In the genomic region with DNA sequence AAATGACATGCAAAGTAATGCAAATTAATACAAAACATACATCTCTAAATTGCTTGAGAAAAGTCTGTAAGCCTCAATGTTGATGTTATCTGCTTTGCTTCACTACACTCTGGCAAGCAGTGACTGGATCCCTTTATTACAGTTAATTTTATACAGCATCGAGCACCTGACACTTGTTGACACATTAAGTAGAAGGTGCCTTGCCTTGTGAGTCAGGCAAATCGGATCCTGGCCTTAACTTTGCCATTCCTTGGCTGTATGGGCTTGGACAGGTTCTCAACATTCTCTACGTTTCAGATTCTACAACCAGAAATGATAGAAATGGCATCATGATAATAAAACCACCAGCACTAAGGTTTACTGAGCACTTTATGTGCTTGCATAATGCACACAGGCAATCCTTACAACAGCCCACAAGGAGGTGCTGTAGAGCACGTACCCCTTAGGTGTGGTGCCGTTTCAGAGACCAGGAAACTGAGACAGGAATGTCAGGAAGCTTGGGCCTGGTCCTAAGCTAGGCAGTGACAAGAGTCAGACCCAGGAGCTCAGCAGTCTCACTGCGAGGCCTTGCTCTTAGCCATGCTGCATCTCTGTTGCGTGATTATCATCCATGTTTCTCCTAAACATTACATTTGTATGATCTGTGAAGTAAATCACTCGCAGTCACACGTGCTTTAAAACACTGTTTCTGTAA, we compare ENCODE assay signal across 8 cellular contexts. TPM values are rescaled to one million over a fixed set of nuclear protein-coding genes. Genes with fewer than 3 reads are reported as not detected.
DNase-seq lines count a peak whose midpoint lies in the region; ATAC-seq, FAIRE-seq and TF ChIP-seq lines count a peak whose summit lies in the region.

No MANE protein-coding gene starts in this region.

- TF ChIP-seq CTCF in D721Med (IDR thresholded peaks at IDR 0.05; ENCODE audit: insufficient read depth, missing control alignments) = peak; percentile 92
- TF ChIP-seq CTCF in SK-N-SH (IDR thresholded peaks at IDR 0.05) = peak; percentile 75

- H3K27me3 ChIP-seq in HUES48 (ENCODE audit: control insufficient read depth, insufficient read depth, low read length) (peaks cover 41% of the 10 kb centered on the region), SK-N-SH (ENCODE audit: insufficient read depth) (no peaks in the 10 kb centered on the region)

- no peaks in the 10 kb centered on the region for H4K20me1 ChIP-seq in SK-N-SH (ENCODE audit: insufficient read depth)

- POLR2A ChIA-PET in SK-N-SH (lab: Yijun Ruan, JAX) = no interaction called here
- POLR2A ChIA-PET in activated naive CD8-positive, alpha-beta T cell treated with anti-CD3 and anti-CD28 coated beads, Interleukin-2, amount 10 ng/mL, durations not matched to agents 7 days and 5 days (lab: Charles Lee) = interaction anchor here (1.3 to 3.7 kb wide), 2 partner anchors 15 to 187 kb away, joined by 7 to 21 read pairs; partner anchors contain the start of gene ANKRD31

- H3K4me3 Mint-ChIP-seq in activated naive CD8-positive, alpha-beta T cell treated with anti-CD3 and anti-CD28 coated beads, Interleukin-2, amount 10 ng/mL, durations not matched to agents 7 days and 5 days = peak overlapping the region; percentile 94

- H3K4me2 ChIP-seq in SK-N-SH = no peak overlapping the region

- H3K4me1 Mint-ChIP-seq in activated naive CD8-positive, alpha-beta T cell treated with anti-CD3 and anti-CD28 coated beads, Interleukin-2, amount 10 ng/mL, durations not matched to agents 7 days and 5 days = peaks cover 67% of the 10 kb centered on the region

- H3K9me3 Mint-ChIP-seq in activated naive CD8-positive, alpha-beta T cell treated with anti-CD3 and anti-CD28 coated beads, Interleukin-2, amount 10 ng/mL, durations not matched to agents 7 days and 5 days = peaks cover 1% of the 10 kb centered on the region

- H3K9me2 ChIP-seq in SK-N-SH = no peaks in the 10 kb centered on the region

- H3K27ac ChIP-seq in HUES48 (ENCODE audit: low read depth, low read length) (no peak overlapping the region), SK-N-SH (ENCODE audit: low read depth in 2 of 2, low read length in 1 of 2) (no peak overlapping the region)

- CTCF ChIA-PET in SK-N-SH (lab: Yijun Ruan, JAX) = interaction anchor here (0.8 to 2.5 kb wide), 22 partner anchors 9 to 1533 kb away, joined by 3 to 17 read pairs (median 4); partner anchors contain the start of genes ANKRD31 and HMGCR

- TF ChIP-seq RAD21 in SK-N-SH (IDR thresholded peaks at IDR 0.05; ENCODE audit: low read length) = peak; percentile 61

- peak; percentile 20 for ATAC-seq in activated naive CD8-positive, alpha-beta T cell treated with anti-CD3 and anti-CD28 coated beads, Interleukin-2, amount 10 ng/mL, durations not matched to agents 7 days and 5 days (ENCODE audit: low read depth)
- peak; percentile 19 for ATAC-seq in left ventricle myocardium superior
- ATAC-seq in GM21576 (IDR thresholded peaks at IDR 0.05; ENCODE audit: unreplicated experiment) = no peak

- H3K4me1 ChIP-seq in HUES48 (ENCODE audit: control insufficient read depth, insufficient read depth, low read length) (peaks cover 30% of the 10 kb centered on the region), SK-N-SH (ENCODE audit: control insufficient read depth in 1 of 2, insufficient read depth in 2 of 2, low read depth in 1 of 2, low read length in 1 of 2) (peaks cover 0 to 5% of the 10 kb centered on the region in 2 experiments; a peak in 1 of 4 replicates)

- H3K27ac Mint-ChIP-seq in activated naive CD8-positive, alpha-beta T cell treated with anti-CD3 and anti-CD28 coated beads, Interleukin-2, amount 10 ng/mL, durations not matched to agents 7 days and 5 days = peak overlapping the region; percentile 15

- TF ChIP-seq EP300 in SK-N-SH (IDR thresholded peaks at IDR 0.05; ENCODE audit: borderline replicate concordance in 1 of 2, low read depth in 1 of 2, low read length in 1 of 2) = no peak

- DNase-seq in D721Med (ENCODE audit: insufficient read length, low spot score) = no peak
- DNase-seq in SK-N-SH = peak; percentile 56
- DNase-seq in activated naive CD8-positive, alpha-beta T cell treated with anti-CD3 and anti-CD28 coated beads, Interleukin-2, amount 10 ng/mL, durations not matched to agents 7 days and 5 days = peak; percentile 60
- DNase-seq in left ventricle myocardium superior = peak; percentile 32
- peak; percentile 75 for DNase-seq in stimulated activated CD4-positive, alpha-beta T cell treated with anti-CD3 and anti-CD28 coated beads, Interleukin-15, amount 100 ng/mL, for 24 hours
- DNase-seq in posterior vena cava (ENCODE audit: low spot score) = no peak

- no peak overlapping the region for H2AFZ ChIP-seq in SK-N-SH (ENCODE audit: low read depth)

- H3K9ac ChIP-seq in HUES48 (ENCODE audit: low read depth, low read length) (no peak overlapping the region), SK-N-SH (no peak overlapping the region)

- peaks cover 17% of the 10 kb centered on the region for H3K36me3 Mint-ChIP-seq in activated naive CD8-positive, alpha-beta T cell treated with anti-CD3 and anti-CD28 coated beads, Interleukin-2, amount 10 ng/mL, durations not matched to agents 7 days and 5 days

- WGBS in SK-N-SH (ENCODE audit: low lambda C conversion rate) = 41% methylated on average over 8 of the region's 9 CpGs

- H3K27me3 Mint-ChIP-seq in activated naive CD8-positive, alpha-beta T cell treated with anti-CD3 and anti-CD28 coated beads, Interleukin-2, amount 10 ng/mL, durations not matched to agents 7 days and 5 days = no peaks in the 10 kb centered on the region

- H3K36me3 ChIP-seq in HUES48 (ENCODE audit: control insufficient read depth, insufficient read depth, low read length) (peaks cover 14% of the 10 kb centered on the region; the same call in 1 of the 2 replicates), SK-N-SH (replicated peaks in 1 of 2; ENCODE audit: control insufficient read depth in 1 of 2, insufficient read depth in 2 of 2, low read length in 1 of 2) (no peaks in the 10 kb centered on the region)

- H3K79me2 ChIP-seq in SK-N-SH (ENCODE audit: insufficient read depth) = no peaks in the 10 kb centered on the region

- no peak for FAIRE-seq in D721Med (lab: Jason Lieb, UNC)

- H3K9me3 ChIP-seq in HUES48 (ENCODE audit: control insufficient read depth, insufficient read depth, low read length) (no peaks in the 10 kb centered on the region), SK-N-SH (no peaks in the 10 kb centered on the region)

- H3K4me3 ChIP-seq in HUES48 (ENCODE audit: low read depth, low read length) = 0 out of 2 replicates have a peak overlapping the region, but pooled peaks have one; percentile 70
- no peak overlapping the region for H3K4me3 ChIP-seq in SK-N-SH (ENCODE audit: low read depth in 2 of 2, low read length in 1 of 2)

- intact Hi-C loops in left ventricle myocardium superior (cut with micrococcal nuclease) (no loop called here), posterior vena cava (cut with DNase I) (no loop called here)

- peaks cover 11% of the 10 kb centered on the region for H3F3A ChIP-seq in SK-N-SH (replicated peaks; ENCODE audit: insufficient read depth)

TF ChIP-seq in SK-N-SH, 30 proteins besides CTCF, POLR2A, EP300 and RAD21:
- TF ChIP-seq TEAD4 (IDR thresholded peaks at IDR 0.05; ENCODE audit: borderline replicate concordance, insufficient read depth) (no peak), SMC3 (IDR thresholded peaks at IDR 0.05; ENCODE audit: low read depth, low read length) (peak; percentile 70)

RNA-seq across cellular contexts. Expression of gene GCNT4, which starts 2.6 kb away (rescaled TPM):
- polyA plus RNA-seq in SK-N-SH (2012; rRNA removed) = 0.02 and 0.03 TPM in 2 replicates
- polyA plus RNA-seq in SK-N-SH (2012; cell fraction: cytosol; rRNA removed) = 0.04 TPM in 2 replicates
- 0.04 and 0.05 TPM in 2 replicates for polyA plus RNA-seq in SK-N-SH (2012; cell fraction: nucleus; rRNA removed)
- total RNA-seq in activated naive CD8-positive, alpha-beta T cell treated with anti-CD3 and anti-CD28 coated beads, Interleukin-2, amount 10 ng/mL, durations not matched to agents 7 days and 5 days = 1 to 10 TPM; 5.3 to 6.0 TPM
- 0.17 TPM for total RNA-seq in left ventricle myocardium superior
- total RNA-seq in posterior vena cava = 1 to 10 TPM; 3.0 to 5.5 TPM

Comparison
In these comparisons a context has a peak if more than half of its experiments do, and no peak if none do; other contexts are left out.
1. DNase-seq: peak in SK-N-SH (single experiment), activated naive CD8-positive, alpha-beta T cell treated with anti-CD3 and anti-CD28 coated beads, Interleukin-2, amount 10 ng/mL, durations not matched to agents 7 days and 5 days (single experiment), left ventricle myocardium superior (single experiment) and stimulated activated CD4-positive, alpha-beta T cell treated with anti-CD3 and anti-CD28 coated beads, Interleukin-15, amount 100 ng/mL, for 24 hours (single experiment); none in D721Med (single experiment) and posterior vena cava (single experiment).